ENCODE assay signal across 8 cellular contexts in genomic region chr12:22543246-22544037, GRCh38. TPM values are rescaled to one million over a fixed set of nuclear protein-coding genes. Genes with fewer than 3 reads are reported as not detected.
DNase-seq lines count a peak whose midpoint lies in the region; ATAC-seq and TF ChIP-seq lines count a peak whose summit lies in the region.

No MANE protein-coding gene starts in this region.

- no peak for TF ChIP-seq POLR2A in gastroesophageal sphincter (IDR thresholded peaks at IDR 0.05)
- no peak for TF ChIP-seq POLR2A in thyroid gland (IDR thresholded peaks at IDR 0.05)

- TF ChIP-seq EP300 in gastroesophageal sphincter (IDR thresholded peaks at IDR 0.05): no peak

- intact Hi-C loops in thyroid gland (cut with DNase I): loop anchor here (10.0 kb wide), 1 partner anchor 81 kb away; the partner anchor contains the start of gene ETNK1

- H3K27ac ChIP-seq in BLaER1 (peak overlapping the region; percentile 92), gastroesophageal sphincter (peak overlapping the region; percentile 77 to 96 (median 91)), neutrophil (peak overlapping the region; percentile 96), thyroid gland (peak overlapping the region; percentile 94 to 97 (median 95))

- H4K20me1 ChIP-seq in BLaER1: 0 out of 2 replicates have a peak, but pooled peaks cover 3% of the 10 kb centered on the region

- H3K4me2 ChIP-seq in BLaER1: peak overlapping the region; percentile 97

- 17 to 21% methylated on average over 5 to 6 of the region's 28 CpGs for WGBS in gastroesophageal sphincter (ENCODE audit: low coverage in 1 of 2), 2 donors
- WGBS in thyroid gland, 2 donors: 8 to 23% methylated on average over 8 to 28 of the region's 28 CpGs

- TF ChIP-seq CTCF in gastroesophageal sphincter (IDR thresholded peaks at IDR 0.05) (no peak), neutrophil (IDR thresholded peaks at IDR 0.05) (no peak), thyroid gland (IDR thresholded peaks at IDR 0.05) (no peak)

- H3K4me3 ChIP-seq in BLaER1 (peak overlapping the region; percentile 87), NT2/D1 (ENCODE audit: insufficient read length, low read depth) (peak overlapping the region; percentile 96), gastroesophageal sphincter (peak overlapping the region; percentile 67 to 85), neutrophil (ENCODE audit: low read depth in 1 of 2, low read length in 1 of 2) (peak overlapping the region; percentile 76 to 84), thyroid gland (replicated peaks in 1 of 3) (peak overlapping the region; percentile 72 to 84 (median 76))

- H3K36me3 ChIP-seq in BLaER1 (peaks cover 24% of the 10 kb centered on the region; the same call in 1 of the 2 replicates), NT2/D1 (ENCODE audit: insufficient read depth, insufficient read length, low read length) (peaks cover 17% of the 10 kb centered on the region), gastroesophageal sphincter (no peaks in the 10 kb centered on the region), neutrophil (no peaks in the 10 kb centered on the region), thyroid gland (no peaks in the 10 kb centered on the region)

- H3K9ac ChIP-seq in BLaER1: peak overlapping the region; percentile 91
- peak overlapping the region; percentile 92 for H3K9ac ChIP-seq in NT2/D1 (ENCODE audit: insufficient read length, low read depth)

- H3K4me1 ChIP-seq in BLaER1: peaks cover 42% of the 10 kb centered on the region
- no peaks in the 10 kb centered on the region for H3K4me1 ChIP-seq in NT2/D1 (ENCODE audit: insufficient read depth, insufficient read length)
- H3K4me1 ChIP-seq in gastroesophageal sphincter: peaks cover 0 to 47% (median 5%) of the 10 kb centered on the region in 3 donors
- peaks cover 56 to 58% of the 10 kb centered on the region in 2 experiments for H3K4me1 ChIP-seq in neutrophil (ENCODE audit: control insufficient read depth in 1 of 2, insufficient read depth in 1 of 2, low read depth in 1 of 2, low read length in 1 of 2)
- H3K4me1 ChIP-seq in thyroid gland: peaks cover 14 to 29% of the 10 kb centered on the region in 2 donors

- ATAC-seq in GM19328 (IDR thresholded peaks at IDR 0.05; ENCODE audit: unreplicated experiment) (peak; percentile 32), HG03432 (IDR thresholded peaks at IDR 0.05; ENCODE audit: unreplicated experiment) (peak; percentile 47), gastroesophageal sphincter (peak; percentile 20)

- no peaks in the 10 kb centered on the region for H3K27me3 ChIP-seq in BLaER1
- no peaks in the 10 kb centered on the region for H3K27me3 ChIP-seq in NT2/D1 (ENCODE audit: insufficient read depth, insufficient read length)
- H3K27me3 ChIP-seq in gastroesophageal sphincter: no peaks in the 10 kb centered on the region
- H3K27me3 ChIP-seq in neutrophil: peaks cover 19% of the 10 kb centered on the region
- H3K27me3 ChIP-seq in thyroid gland: no peaks in the 10 kb centered on the region

- H3K9me3 ChIP-seq in BLaER1 (no peaks in the 10 kb centered on the region; the same call in 1 of the 2 replicates), NT2/D1 (ENCODE audit: insufficient read depth, low read length) (no peaks in the 10 kb centered on the region), gastroesophageal sphincter (no peaks in the 10 kb centered on the region), neutrophil (no peaks in the 10 kb centered on the region), thyroid gland (no peaks in the 10 kb centered on the region)

- DNase-seq in NT2/D1 (ENCODE audit: low read depth, low spot score): no peak
- peak; percentile 81 for DNase-seq in activated effector memory CD4-positive, alpha-beta T cell treated with anti-CD3 and anti-CD28 coated beads, Interleukin-2, amount 50 U/mL, for 16 hours
- peak; percentile 57 to 64 for DNase-seq in thyroid gland

RNA-seq across cellular contexts. Expression of gene C2CD5, which starts 0.9 kb away (rescaled TPM):
- 10 to 100 TPM; 18.9 to 72.8 (median 31.7) TPM for total RNA-seq in gastroesophageal sphincter
- total RNA-seq in thyroid gland: 10 to 100 TPM; 52.7 to 77.4 (median 55.8) TPM
